ENCODE assay signal across 8 cellular contexts in the genomic region with DNA sequence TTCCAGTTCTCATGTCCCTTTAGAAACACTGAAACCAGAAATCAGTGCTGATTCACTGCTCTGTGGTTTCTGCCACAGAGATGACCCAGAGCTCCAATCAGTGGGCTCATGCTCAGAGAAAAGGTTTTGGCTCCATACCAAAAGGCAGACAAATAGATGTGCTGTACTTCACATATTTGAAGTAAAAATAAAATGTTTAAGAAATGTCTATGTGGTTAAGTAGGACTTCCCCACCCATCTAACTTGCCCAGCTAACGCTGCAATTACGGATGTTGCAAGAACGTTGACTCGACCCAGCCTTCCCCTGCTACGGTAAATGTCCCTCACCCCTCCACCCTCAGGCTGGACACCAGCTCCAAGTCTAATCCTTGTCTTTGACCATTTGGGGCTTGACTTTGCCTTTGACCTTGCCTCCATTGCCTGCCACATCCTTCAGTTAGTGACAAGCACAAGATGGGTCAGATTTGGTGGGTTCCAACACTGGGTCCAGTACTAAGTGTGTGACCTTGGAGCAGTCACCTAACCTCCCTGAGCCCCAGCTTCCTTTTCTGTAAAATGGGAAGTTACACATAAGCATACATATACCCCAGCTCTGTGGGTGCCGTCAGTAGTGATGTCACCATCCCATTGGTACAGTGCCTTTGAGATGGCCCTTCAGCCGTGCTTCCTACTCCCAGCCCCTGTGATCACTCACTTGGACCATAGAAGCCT.
A peak's percentile ranks its signal among the peaks of the same experiment; 100 is the strongest.
DNase-seq lines count a peak whose midpoint lies in the region; ATAC-seq, FAIRE-seq and TF ChIP-seq lines count a peak whose summit lies in the region.

No MANE protein-coding gene starts in this region.

- no peak overlapping the region for H3K9ac ChIP-seq in liver (ENCODE audit: low read depth in 1 of 2, low read length in 2 of 2)

- peaks cover 27% of the 10 kb centered on the region for H3K4me1 ChIP-seq in A549
- H3K4me1 ChIP-seq in liver (ENCODE audit: control insufficient read depth in 4 of 4, insufficient read depth in 4 of 4, low read length in 3 of 4) = peaks cover 0 to 14% (median 2%) of the 10 kb centered on the region in 4 donors

- no peak for TF ChIP-seq EP300 in A549 (IDR thresholded peaks at IDR 0.05)

- H3K27ac ChIP-seq in A549 = peak overlapping the region; percentile 46 to 87; a peak in 4 of 6 replicates
- peak overlapping the region; percentile 80 for H3K27ac ChIP-seq in brain microvascular endothelial cell
- peak overlapping the region; percentile 4 to 68 for H3K27ac ChIP-seq in liver (ENCODE audit: low read depth in 1 of 2, low read length in 2 of 2)

- peak overlapping the region; percentile 22; the same call in 1 of the 3 replicates for H3K4me2 ChIP-seq in A549

- H3K36me3 ChIP-seq in brain microvascular endothelial cell (replicated peaks) = no peaks in the 10 kb centered on the region
- no peaks in the 10 kb centered on the region for H3K36me3 ChIP-seq in liver (ENCODE audit: control insufficient read depth in 4 of 4, insufficient read depth in 3 of 4, low read depth in 1 of 4, low read length in 3 of 4)

- no peak for TF ChIP-seq RAD21 in A549 (conservative IDR thresholded peaks at IDR 0.05 in 1 of 2, IDR thresholded peaks at IDR 0.05 in 1 of 2)
- TF ChIP-seq RAD21 in liver (IDR thresholded peaks at IDR 0.05) = no peak

- ATAC-seq in A549 (no peak), HG02571 (IDR thresholded peaks at IDR 0.05; ENCODE audit: unreplicated experiment) (no peak), GM18870 (IDR thresholded peaks at IDR 0.05; ENCODE audit: unreplicated experiment) (no peak)

- DNase-seq in A549 (ENCODE audit: low read depth in 1 of 2, low spot score in 1 of 2) (peak in 1 of 2 experiments; percentile 55), HS-5 (ENCODE audit: low read depth) (peak; percentile 96), brain microvascular endothelial cell (peak; percentile 97), DMS53 treated with DMSO at 0.1 percent for 48 hours (lab: John Stamatoyannopoulos, UW; ENCODE audit: unreplicated experiment) (no peak), NCI-H1694 (lab: John Stamatoyannopoulos, UW) (no peak)

- in situ Hi-C loops in brain microvascular endothelial cell (cut with HindIII; ENCODE audit: low pct_ligation_motif_present, low sequenced_read_pairs) = loop anchor here (25.0 kb wide), 1 partner anchor 390 kb away; no protein-coding TSS in a partner anchor

- TF ChIP-seq CTCF in A549 (IDR thresholded peaks at IDR 0.05) = no peak
- TF ChIP-seq CTCF in brain microvascular endothelial cell (IDR thresholded peaks at IDR 0.05; ENCODE audit: low read depth, low read length, missing control alignments) = no peak
- TF ChIP-seq CTCF in liver (IDR thresholded peaks at IDR 0.05; ENCODE audit: low read depth, low read length, missing input control) = no peak

- H3K4me3 ChIP-seq in A549 (no peak overlapping the region), brain microvascular endothelial cell (ENCODE audit: low read depth, low read length) (no peak overlapping the region), liver (ENCODE audit: low read depth in 1 of 3, low read length in 3 of 3) (no peak overlapping the region)

- H3K27me3 ChIP-seq in brain microvascular endothelial cell (replicated peaks) = peaks cover 7% of the 10 kb centered on the region
- H3K27me3 ChIP-seq in liver (ENCODE audit: control insufficient read depth in 4 of 4, insufficient read depth in 4 of 4, low read length in 3 of 4) = peaks cover 0 to 6% (median 3%) of the 10 kb centered on the region in 4 donors

- CTCF ChIA-PET in A549 (lab: Yijun Ruan, JAX) = interaction anchor here (0.6 to 14.1 kb wide), 7 partner anchors 7 to 505 kb away, joined by 3 to 581 read pairs (median 38); a partner anchor contains a TSS

- H3K9me3 ChIP-seq in A549 (no peaks in the 10 kb centered on the region), liver (ENCODE audit: control insufficient read depth in 4 of 4, low read length in 3 of 4) (no peaks in the 10 kb centered on the region)

- TF ChIP-seq POLR2A in A549 (IDR thresholded peaks at IDR 0.05; ENCODE audit: low read length) = no peak

- POLR2A ChIA-PET in A549 (lab: Yijun Ruan, JAX) = interaction anchor here (0.9 to 1.3 kb wide), 4 partner anchors 90 to 420 kb away, joined by 3 to 6 read pairs (median 5); a partner anchor contains a TSS

- 51% methylated on average over 7 of the region's 7 CpGs for WGBS in A549 (ENCODE audit: missing lambda C conversion rate)
- 41% methylated on average over 7 of the region's 7 CpGs for WGBS in liver

- FAIRE-seq in A549 (lab: Jason Lieb, UNC) = no peak

TF ChIP-seq in A549, 52 proteins besides CTCF, POLR2A, EP300 and RAD21:
- TF ChIP-seq FOSL2 (IDR thresholded peaks at IDR 0.05) = no peak
- TF ChIP-seq FOSL2 (CRISPR knock-in tag; IDR thresholded peaks at IDR 0.05) = 0 out of 2 replicates have a peak, but pooled peaks have one; percentile 11
- TF ChIP-seq, protein P1, sequence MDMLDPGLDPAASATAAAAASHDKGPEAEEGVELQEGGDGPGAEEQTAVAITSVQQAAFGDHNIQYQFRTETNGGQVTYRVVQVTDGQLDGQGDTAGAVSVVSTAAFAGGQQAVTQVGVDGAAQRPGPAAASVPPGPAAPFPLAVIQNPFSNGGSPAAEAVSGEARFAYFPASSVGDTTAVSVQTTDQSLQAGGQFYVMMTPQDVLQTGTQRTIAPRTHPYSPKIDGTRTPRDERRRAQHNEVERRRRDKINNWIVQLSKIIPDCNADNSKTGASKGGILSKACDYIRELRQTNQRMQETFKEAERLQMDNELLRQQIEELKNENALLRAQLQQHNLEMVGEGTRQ (IDR thresholded peaks at IDR 0.05) = no peak
- TF ChIP-seq NPAS2 (CRISPR knock-in tag; IDR thresholded peaks at IDR 0.05; ENCODE audit: borderline replicate concordance) = no peak
- no peak for TF ChIP-seq MYC (IDR thresholded peaks at IDR 0.05; ENCODE audit: borderline replicate concordance, low read length)
- peak in 1 of 2 experiments; percentile 50; a peak in 3 of 4 replicates for TF ChIP-seq CEBPB (IDR thresholded peaks at IDR 0.05)
- TF ChIP-seq EHF (CRISPR knock-in tag; IDR thresholded peaks at IDR 0.05) = no peak
- TF ChIP-seq, protein P2, sequence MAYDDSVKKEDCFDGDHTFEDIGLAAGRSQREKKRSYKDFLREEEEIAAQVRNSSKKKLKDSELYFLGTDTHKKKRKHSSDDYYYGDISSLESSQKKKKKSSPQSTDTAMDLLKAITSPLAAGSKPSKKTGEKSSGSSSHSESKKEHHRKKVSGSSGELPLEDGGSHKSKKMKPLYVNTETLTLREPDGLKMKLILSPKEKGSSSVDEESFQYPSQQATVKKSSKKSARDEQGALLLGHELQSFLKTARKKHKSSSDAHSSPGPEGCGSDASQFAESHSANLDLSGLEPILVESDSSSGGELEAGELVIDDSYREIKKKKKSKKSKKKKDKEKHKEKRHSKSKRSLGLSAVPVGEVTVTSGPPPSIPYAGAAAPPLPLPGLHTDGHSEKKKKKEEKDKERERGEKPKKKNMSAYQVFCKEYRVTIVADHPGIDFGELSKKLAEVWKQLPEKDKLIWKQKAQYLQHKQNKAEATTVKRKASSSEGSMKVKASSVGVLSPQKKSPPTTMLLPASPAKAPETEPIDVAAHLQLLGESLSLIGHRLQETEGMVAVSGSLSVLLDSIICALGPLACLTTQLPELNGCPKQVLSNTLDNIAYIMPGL (CRISPR knock-in tag; IDR thresholded peaks at IDR 0.05; ENCODE audit: borderline replicate concordance) = no peak
- TF ChIP-seq ZSCAN20 (CRISPR knock-in tag; IDR thresholded peaks at IDR 0.05) = no peak
- no peak for TF ChIP-seq ZFP36 (IDR thresholded peaks at IDR 0.05; ENCODE audit: borderline replicate concordance, partially characterized antibody)
- no peak for TF ChIP-seq GATA3 (IDR thresholded peaks at IDR 0.05; ENCODE audit: borderline replicate concordance)

TF ChIP-seq in liver, 16 proteins besides CTCF, POLR2A, EP300 and RAD21 (continues in another document):
- TF ChIP-seq, protein P3, sequence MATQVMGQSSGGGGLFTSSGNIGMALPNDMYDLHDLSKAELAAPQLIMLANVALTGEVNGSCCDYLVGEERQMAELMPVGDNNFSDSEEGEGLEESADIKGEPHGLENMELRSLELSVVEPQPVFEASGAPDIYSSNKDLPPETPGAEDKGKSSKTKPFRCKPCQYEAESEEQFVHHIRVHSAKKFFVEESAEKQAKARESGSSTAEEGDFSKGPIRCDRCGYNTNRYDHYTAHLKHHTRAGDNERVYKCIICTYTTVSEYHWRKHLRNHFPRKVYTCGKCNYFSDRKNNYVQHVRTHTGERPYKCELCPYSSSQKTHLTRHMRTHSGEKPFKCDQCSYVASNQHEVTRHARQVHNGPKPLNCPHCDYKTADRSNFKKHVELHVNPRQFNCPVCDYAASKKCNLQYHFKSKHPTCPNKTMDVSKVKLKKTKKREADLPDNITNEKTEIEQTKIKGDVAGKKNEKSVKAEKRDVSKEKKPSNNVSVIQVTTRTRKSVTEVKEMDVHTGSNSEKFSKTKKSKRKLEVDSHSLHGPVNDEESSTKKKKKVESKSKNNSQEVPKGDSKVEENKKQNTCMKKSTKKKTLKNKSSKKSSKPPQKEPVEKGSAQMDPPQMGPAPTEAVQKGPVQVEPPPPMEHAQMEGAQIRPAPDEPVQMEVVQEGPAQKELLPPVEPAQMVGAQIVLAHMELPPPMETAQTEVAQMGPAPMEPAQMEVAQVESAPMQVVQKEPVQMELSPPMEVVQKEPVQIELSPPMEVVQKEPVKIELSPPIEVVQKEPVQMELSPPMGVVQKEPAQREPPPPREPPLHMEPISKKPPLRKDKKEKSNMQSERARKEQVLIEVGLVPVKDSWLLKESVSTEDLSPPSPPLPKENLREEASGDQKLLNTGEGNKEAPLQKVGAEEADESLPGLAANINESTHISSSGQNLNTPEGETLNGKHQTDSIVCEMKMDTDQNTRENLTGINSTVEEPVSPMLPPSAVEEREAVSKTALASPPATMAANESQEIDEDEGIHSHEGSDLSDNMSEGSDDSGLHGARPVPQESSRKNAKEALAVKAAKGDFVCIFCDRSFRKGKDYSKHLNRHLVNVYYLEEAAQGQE (IDR thresholded peaks at IDR 0.05) = no peak
- no peak for TF ChIP-seq RXRA (IDR thresholded peaks at IDR 0.05)
- TF ChIP-seq, protein P4, sequence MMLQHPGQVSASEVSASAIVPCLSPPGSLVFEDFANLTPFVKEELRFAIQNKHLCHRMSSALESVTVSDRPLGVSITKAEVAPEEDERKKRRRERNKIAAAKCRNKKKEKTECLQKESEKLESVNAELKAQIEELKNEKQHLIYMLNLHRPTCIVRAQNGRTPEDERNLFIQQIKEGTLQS (IDR thresholded peaks at IDR 0.05) = no peak
- no peak for TF ChIP-seq FOXA2 (IDR thresholded peaks at IDR 0.05)
- no peak for TF ChIP-seq NR2F2 (IDR thresholded peaks at IDR 0.05)
- no peak for TF ChIP-seq EGR1 (IDR thresholded peaks at IDR 0.05; ENCODE audit: low read depth in 2 of 2)
- TF ChIP-seq, protein P5, sequence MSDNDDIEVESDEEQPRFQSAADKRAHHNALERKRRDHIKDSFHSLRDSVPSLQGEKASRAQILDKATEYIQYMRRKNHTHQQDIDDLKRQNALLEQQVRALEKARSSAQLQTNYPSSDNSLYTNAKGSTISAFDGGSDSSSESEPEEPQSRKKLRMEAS (IDR thresholded peaks at IDR 0.05) = no peak
- no peak for TF ChIP-seq HNF4A (conservative IDR thresholded peaks at IDR 0.05)

Comparison
In these comparisons a context has a peak if more than half of its experiments do, and no peak if none do; other contexts are left out.
1. DNase-seq: peak in HS-5 (single experiment) and brain microvascular endothelial cell (single experiment); none in DMS53 treated with DMSO at 0.1 percent for 48 hours (single experiment) and NCI-H1694 (single experiment).
2. Peak in every context shown above with its lines, with median percentiles within 50 percentile points of each other: H3K27ac ChIP-seq.